ENCODE assay signal across 13 cellular contexts in genomic region chr6:16688984-16689636, GRCh38.
DNase-seq lines count a peak whose midpoint lies in the region; ATAC-seq, FAIRE-seq and TF ChIP-seq lines count a peak whose summit lies in the region.
"Had no signal": no experiment of that assay in that cellular context is flagged by ENCODE, and none has a peak within 500 bp of the region (broad histone marks: within the 10 kb centered on the region; RNA-seq: fewer than 3 reads in every experiment).

No MANE protein-coding gene starts in this region.

- peaks cover 86% of the 10 kb centered on the region for H3K4me1 ChIP-seq in CD4-positive, alpha-beta memory T cell (ENCODE audit: insufficient read depth, low read length)
- H3K4me1 ChIP-seq in naive thymus-derived CD4-positive, alpha-beta T cell (ENCODE audit: control insufficient read depth in 2 of 2, insufficient read depth in 2 of 2, low read length in 2 of 2), result peaks cover 0 to 54% of the 10 kb centered on the region in 2 donors

- H3K36me3 Mint-ChIP-seq in CD4-positive, alpha-beta memory T cell, result peaks cover 0 to 10% of the 10 kb centered on the region in 2 donors
- peaks cover 0 to 24% (median 3%) of the 10 kb centered on the region in 5 donors for H3K36me3 Mint-ChIP-seq in naive thymus-derived CD4-positive, alpha-beta T cell

- POLR2A ChIA-PET in CD4-positive, alpha-beta memory T cell (lab: Charles Lee; ENCODE audit: partially characterized antibody), result interaction anchor here (0.6 to 4.6 kb wide), 11 partner anchors 9 to 74 kb away, joined by 3 to 60 read pairs (median 4); no protein-coding TSS in a partner anchor
- POLR2A ChIA-PET in naive thymus-derived CD4-positive, alpha-beta T cell (lab: Charles Lee), result no interaction called here

- no peak for ATAC-seq in naive thymus-derived CD4-positive, alpha-beta T cell
- ATAC-seq: gastroesophageal sphincter had no signal

- no peaks in the 10 kb centered on the region for H3K36me3 ChIP-seq in CD4-positive, alpha-beta memory T cell (ENCODE audit: insufficient read depth, low read length)
- H3K36me3 ChIP-seq in kidney epithelial cell (ENCODE audit: control insufficient read depth, insufficient read depth, low read length), result no peaks in the 10 kb centered on the region
- H3K36me3 ChIP-seq in naive thymus-derived CD4-positive, alpha-beta T cell (ENCODE audit: control insufficient read depth in 2 of 3, insufficient read depth in 3 of 3, low read length in 3 of 3), result no peaks in the 10 kb centered on the region
- H3K36me3 ChIP-seq: gastroesophageal sphincter had no signal

- no peak for TF ChIP-seq POLR2A in lower leg skin (IDR thresholded peaks at IDR 0.05)

- FAIRE-seq in HTR-8/SVneo (lab: Jason Lieb, UNC), result peak; percentile 69
- FAIRE-seq: TTC549 had no signal

- peaks cover 48 to 94% (median 75%) of the 10 kb centered on the region in 4 donors for H3K4me1 Mint-ChIP-seq in CD4-positive, alpha-beta memory T cell
- H3K4me1 Mint-ChIP-seq in naive thymus-derived CD4-positive, alpha-beta T cell, result peaks cover 19 to 78% (median 35%) of the 10 kb centered on the region in 7 donors

- H3K4me3 ChIP-seq in CD4-positive, alpha-beta memory T cell (ENCODE audit: low read length in 2 of 2), result no peak overlapping the region
- no peak overlapping the region for H3K4me3 ChIP-seq in kidney epithelial cell (ENCODE audit: low read depth, low read length)
- no peak overlapping the region for H3K4me3 ChIP-seq in naive thymus-derived CD4-positive, alpha-beta T cell (ENCODE audit: low read length)
- H3K4me3 ChIP-seq in lower leg skin (ENCODE audit: low read depth, poor library complexity, severe bottlenecking), result no peak overlapping the region
- H3K4me3 ChIP-seq: gastroesophageal sphincter, mucosa of descending colon had no signal

- intact Hi-C loops in CD4-positive, alpha-beta memory T cell (cut with micrococcal nuclease), result loop anchor here (5.0 kb wide), 1 partner anchor 37 kb away; no protein-coding TSS in a partner anchor
- intact Hi-C loops in naive thymus-derived CD4-positive, alpha-beta T cell (cut with micrococcal nuclease), result loop anchor here in 1 of 2 donors (5.0 kb wide), 1 partner anchor 37 kb away; no protein-coding TSS in a partner anchor
- intact Hi-C loops in lower leg skin (cut with DNase I; ENCODE audit: low total_unique reads), result no loop called here

- DNase-seq in CD4-positive, alpha-beta memory T cell, result no peak
- no peak for DNase-seq in HTR-8/SVneo (ENCODE audit: insufficient read length, low spot score)
- peak; percentile 70 for DNase-seq in amniotic stem cell (lab: John Stamatoyannopoulos, UW)
- DNase-seq in kidney epithelial cell (ENCODE audit: low read depth), result peak; percentile 59
- no peak for DNase-seq in naive thymus-derived CD4-positive, alpha-beta T cell
- DNase-seq in NCI-H2196 treated with DMSO at 0.1 percent for 48 hours (lab: John Stamatoyannopoulos, UW; ENCODE audit: unreplicated experiment), result no peak
- no peak for DNase-seq in lower leg skin (ENCODE audit: low spot score in 2 of 2)
- DNase-seq in GDM1 (lab: John Stamatoyannopoulos, UW), result no peak
- DNase-seq: activated naive CD4-positive, alpha-beta T cell treated with anti-CD3 and anti-CD28 coated beads, Interleukin-2, amount 50 U/mL, for 16 hours; mucosa of descending colon had no signal

- 76 to 80% methylated on average over 4 of the region's 4 CpGs for WGBS in lower leg skin, 2 donors

- no peaks in the 10 kb centered on the region for H3K27me3 ChIP-seq in CD4-positive, alpha-beta memory T cell (ENCODE audit: insufficient read depth, low read length)
- no peaks in the 10 kb centered on the region for H3K27me3 ChIP-seq in kidney epithelial cell (ENCODE audit: control insufficient read depth, insufficient read depth, low read length)
- no peaks in the 10 kb centered on the region for H3K27me3 ChIP-seq in naive thymus-derived CD4-positive, alpha-beta T cell (ENCODE audit: control insufficient read depth in 2 of 2, insufficient read depth in 2 of 2, low read length in 2 of 2)
- H3K27me3 ChIP-seq: gastroesophageal sphincter had no signal

- H3K27me3 Mint-ChIP-seq in CD4-positive, alpha-beta memory T cell, result no peaks in the 10 kb centered on the region
- no peaks in the 10 kb centered on the region for H3K27me3 Mint-ChIP-seq in naive thymus-derived CD4-positive, alpha-beta T cell
- H3K27me3 Mint-ChIP-seq: IgD-negative memory B cell had no signal

- H3K9me3 Mint-ChIP-seq in CD4-positive, alpha-beta memory T cell, result no peaks in the 10 kb centered on the region
- no peaks in the 10 kb centered on the region for H3K9me3 Mint-ChIP-seq in naive thymus-derived CD4-positive, alpha-beta T cell
- H3K9me3 Mint-ChIP-seq: IgD-negative memory B cell had no signal

- H3K27ac ChIP-seq in CD4-positive, alpha-beta memory T cell (ENCODE audit: low read depth, low read length), result peak overlapping the region; percentile 15
- no peak overlapping the region for H3K27ac ChIP-seq in naive thymus-derived CD4-positive, alpha-beta T cell (ENCODE audit: low read depth, low read length)
- H3K27ac ChIP-seq: gastroesophageal sphincter had no signal

- CTCF ChIA-PET in CD4-positive, alpha-beta memory T cell (lab: Charles Lee; ENCODE audit: partially characterized antibody), result interaction anchor here (0.8 to 5.5 kb wide), 6 partner anchors 10 to 175 kb away, joined by 3 to 29 read pairs (median 4); no protein-coding TSS in a partner anchor
- CTCF ChIA-PET in naive thymus-derived CD4-positive, alpha-beta T cell (lab: Charles Lee), result no interaction called here

- peak overlapping the region in 2 of 8 donors; percentile 55 to 85 for H3K4me3 Mint-ChIP-seq in CD4-positive, alpha-beta memory T cell
- no peak overlapping the region for H3K4me3 Mint-ChIP-seq in naive thymus-derived CD4-positive, alpha-beta T cell
- H3K4me3 Mint-ChIP-seq: IgD-negative memory B cell had no signal

- H3K9me3 ChIP-seq in CD4-positive, alpha-beta memory T cell (ENCODE audit: control insufficient read depth in 1 of 2, low read length in 2 of 2), result no peaks in the 10 kb centered on the region
- H3K9me3 ChIP-seq in naive thymus-derived CD4-positive, alpha-beta T cell (ENCODE audit: control insufficient read depth in 2 of 3, low read length in 3 of 3), result no peaks in the 10 kb centered on the region
- H3K9me3 ChIP-seq: gastroesophageal sphincter, mucosa of descending colon had no signal

- no peak for TF ChIP-seq CTCF in kidney epithelial cell (IDR thresholded peaks at IDR 0.05; ENCODE audit: insufficient read depth, low read length, poor library complexity, severe bottlenecking)
- no peak for TF ChIP-seq CTCF in lower leg skin (IDR thresholded peaks at IDR 0.05)

- peak overlapping the region in 6 of 7 donors; percentile 18 to 91 (median 88) for H3K27ac Mint-ChIP-seq in CD4-positive, alpha-beta memory T cell
- no peak overlapping the region for H3K27ac Mint-ChIP-seq in naive thymus-derived CD4-positive, alpha-beta T cell

Comparison
In these comparisons a context has a peak if more than half of its experiments do, and no peak if none do; other contexts are left out.
1. DNase-seq: peak in amniotic stem cell (single experiment) and kidney epithelial cell (single experiment); none in CD4-positive, alpha-beta memory T cell (0 of 5), HTR-8/SVneo (single experiment), naive thymus-derived CD4-positive, alpha-beta T cell (0 of 9), NCI-H2196 treated with DMSO at 0.1 percent for 48 hours (single experiment), lower leg skin (0 of 2) and GDM1 (single experiment).
2. H3K27ac Mint-ChIP-seq: peak in CD4-positive, alpha-beta memory T cell (6 of 7); none in naive thymus-derived CD4-positive, alpha-beta T cell (0 of 9).